1 cellular context compared by ENCODE assay signal in genomic region chr22:31399211-31400022, GRCh38.
TF ChIP-seq lines count a peak whose summit lies in the region.

TSS of gene DRG1 (plus strand) at chr22:31399604. CDS start at chr22:31399684, 80 bp downstream.

TF ChIP-seq in GM23338, 12 proteins besides CTCF, POLR2A, EP300 and RAD21 (continued from another document):
- TF ChIP-seq, protein P1, sequence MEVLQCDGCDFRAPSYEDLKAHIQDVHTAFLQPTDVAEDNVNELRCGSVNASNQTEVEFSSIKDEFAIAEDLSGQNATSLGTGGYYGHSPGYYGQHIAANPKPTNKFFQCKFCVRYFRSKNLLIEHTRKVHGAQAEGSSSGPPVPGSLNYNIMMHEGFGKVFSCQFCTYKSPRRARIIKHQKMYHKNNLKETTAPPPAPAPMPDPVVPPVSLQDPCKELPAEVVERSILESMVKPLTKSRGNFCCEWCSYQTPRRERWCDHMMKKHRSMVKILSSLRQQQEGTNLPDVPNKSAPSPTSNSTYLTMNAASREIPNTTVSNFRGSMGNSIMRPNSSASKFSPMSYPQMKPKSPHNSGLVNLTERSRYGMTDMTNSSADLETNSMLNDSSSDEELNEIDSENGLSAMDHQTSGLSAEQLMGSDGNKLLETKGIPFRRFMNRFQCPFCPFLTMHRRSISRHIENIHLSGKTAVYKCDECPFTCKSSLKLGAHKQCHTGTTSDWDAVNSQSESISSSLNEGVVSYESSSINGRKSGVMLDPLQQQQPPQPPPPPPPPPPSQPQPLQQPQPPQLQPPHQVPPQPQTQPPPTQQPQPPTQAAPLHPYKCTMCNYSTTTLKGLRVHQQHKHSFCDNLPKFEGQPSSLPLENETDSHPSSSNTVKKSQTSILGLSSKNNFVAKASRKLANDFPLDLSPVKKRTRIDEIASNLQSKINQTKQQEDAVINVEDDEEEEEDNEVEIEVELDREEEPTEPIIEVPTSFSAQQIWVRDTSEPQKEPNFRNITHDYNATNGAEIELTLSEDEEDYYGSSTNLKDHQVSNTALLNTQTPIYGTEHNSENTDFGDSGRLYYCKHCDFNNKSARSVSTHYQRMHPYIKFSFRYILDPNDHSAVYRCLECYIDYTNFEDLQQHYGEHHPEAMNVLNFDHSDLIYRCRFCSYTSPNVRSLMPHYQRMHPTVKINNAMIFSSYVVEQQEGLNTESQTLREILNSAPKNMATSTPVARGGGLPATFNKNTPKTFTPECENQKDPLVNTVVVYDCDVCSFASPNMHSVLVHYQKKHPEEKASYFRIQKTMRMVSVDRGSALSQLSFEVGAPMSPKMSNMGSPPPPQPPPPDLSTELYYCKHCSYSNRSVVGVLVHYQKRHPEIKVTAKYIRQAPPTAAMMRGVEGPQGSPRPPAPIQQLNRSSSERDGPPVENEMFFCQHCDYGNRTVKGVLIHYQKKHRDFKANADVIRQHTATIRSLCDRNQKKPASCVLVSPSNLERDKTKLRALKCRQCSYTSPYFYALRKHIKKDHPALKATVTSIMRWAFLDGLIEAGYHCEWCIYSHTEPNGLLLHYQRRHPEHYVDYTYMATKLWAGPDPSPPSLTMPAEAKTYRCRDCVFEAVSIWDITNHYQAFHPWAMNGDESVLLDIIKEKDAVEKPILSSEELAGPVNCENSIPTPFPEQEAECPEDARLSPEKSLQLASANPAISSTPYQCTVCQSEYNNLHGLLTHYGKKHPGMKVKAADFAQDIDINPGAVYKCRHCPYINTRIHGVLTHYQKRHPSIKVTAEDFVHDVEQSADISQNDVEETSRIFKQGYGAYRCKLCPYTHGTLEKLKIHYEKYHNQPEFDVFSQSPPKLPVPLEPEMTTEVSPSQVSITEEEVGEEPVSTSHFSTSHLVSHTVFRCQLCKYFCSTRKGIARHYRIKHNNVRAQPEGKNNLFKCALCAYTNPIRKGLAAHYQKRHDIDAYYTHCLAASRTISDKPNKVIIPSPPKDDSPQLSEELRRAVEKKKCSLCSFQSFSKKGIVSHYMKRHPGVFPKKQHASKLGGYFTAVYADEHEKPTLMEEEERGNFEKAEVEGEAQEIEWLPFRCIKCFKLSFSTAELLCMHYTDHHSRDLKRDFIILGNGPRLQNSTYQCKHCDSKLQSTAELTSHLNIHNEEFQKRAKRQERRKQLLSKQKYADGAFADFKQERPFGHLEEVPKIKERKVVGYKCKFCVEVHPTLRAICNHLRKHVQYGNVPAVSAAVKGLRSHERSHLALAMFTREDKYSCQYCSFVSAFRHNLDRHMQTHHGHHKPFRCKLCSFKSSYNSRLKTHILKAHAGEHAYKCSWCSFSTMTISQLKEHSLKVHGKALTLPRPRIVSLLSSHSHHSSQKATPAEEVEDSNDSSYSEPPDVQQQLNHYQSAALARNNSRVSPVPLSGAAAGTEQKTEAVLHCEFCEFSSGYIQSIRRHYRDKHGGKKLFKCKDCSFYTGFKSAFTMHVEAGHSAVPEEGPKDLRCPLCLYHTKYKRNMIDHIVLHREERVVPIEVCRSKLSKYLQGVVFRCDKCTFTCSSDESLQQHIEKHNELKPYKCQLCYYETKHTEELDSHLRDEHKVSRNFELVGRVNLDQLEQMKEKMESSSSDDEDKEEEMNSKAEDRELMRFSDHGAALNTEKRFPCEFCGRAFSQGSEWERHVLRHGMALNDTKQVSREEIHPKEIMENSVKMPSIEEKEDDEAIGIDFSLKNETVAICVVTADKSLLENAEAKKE (CRISPR knock-in tag; IDR thresholded peaks at IDR 0.05) = no peak
- peak; percentile 76; the same call in 1 of the 2 replicates for TF ChIP-seq CREB1 (CRISPR knock-in tag; IDR thresholded peaks at IDR 0.05; ENCODE audit: low read depth)
- peak; percentile 99 for TF ChIP-seq POLR2AphosphoS5 (IDR thresholded peaks at IDR 0.05; ENCODE audit: low read depth)
- TF ChIP-seq, protein P2, sequence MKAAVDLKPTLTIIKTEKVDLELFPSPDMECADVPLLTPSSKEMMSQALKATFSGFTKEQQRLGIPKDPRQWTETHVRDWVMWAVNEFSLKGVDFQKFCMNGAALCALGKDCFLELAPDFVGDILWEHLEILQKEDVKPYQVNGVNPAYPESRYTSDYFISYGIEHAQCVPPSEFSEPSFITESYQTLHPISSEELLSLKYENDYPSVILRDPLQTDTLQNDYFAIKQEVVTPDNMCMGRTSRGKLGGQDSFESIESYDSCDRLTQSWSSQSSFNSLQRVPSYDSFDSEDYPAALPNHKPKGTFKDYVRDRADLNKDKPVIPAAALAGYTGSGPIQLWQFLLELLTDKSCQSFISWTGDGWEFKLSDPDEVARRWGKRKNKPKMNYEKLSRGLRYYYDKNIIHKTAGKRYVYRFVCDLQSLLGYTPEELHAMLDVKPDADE (IDR thresholded peaks at IDR 0.05) = peak; percentile 40
